ENCODE assay signal across 1 cellular context in the genomic region with DNA sequence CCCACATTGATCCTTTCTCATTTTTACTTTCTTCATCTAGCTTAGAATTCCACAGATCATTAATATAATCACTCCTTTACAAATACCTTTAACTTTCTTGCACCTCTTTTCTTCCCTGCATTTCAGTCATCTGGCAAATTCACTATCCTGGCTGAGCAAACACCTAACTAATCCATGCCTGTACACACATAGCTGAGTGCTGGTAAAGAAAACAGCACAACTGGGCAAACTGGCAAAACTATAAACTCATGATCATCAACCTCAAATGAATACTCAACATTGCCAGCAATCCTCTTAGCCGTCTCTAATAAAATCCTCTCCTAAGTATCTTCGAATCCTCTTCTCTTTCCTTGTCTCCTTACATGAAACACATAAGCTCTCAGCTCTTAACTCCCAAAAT.
TF ChIP-seq lines count a peak whose summit lies in the region.

No MANE protein-coding gene starts in this region.

TF ChIP-seq in IMR-90, 13 proteins besides CTCF, POLR2A, EP300 and RAD21:
- TF ChIP-seq NFE2L2 (IDR thresholded peaks at IDR 0.05; ENCODE audit: low read depth, low read length) (no peak), FOS (IDR thresholded peaks at IDR 0.05; ENCODE audit: low read depth, low read length) (no peak), MAZ (IDR thresholded peaks at IDR 0.05; ENCODE audit: borderline replicate concordance, low read depth, low read length) (no peak), MAFK (IDR thresholded peaks at IDR 0.05; ENCODE audit: low read depth, low read length) (no peak), CEBPB (IDR thresholded peaks at IDR 0.05; ENCODE audit: low read depth, low read length) (no peak), RFX5 (IDR thresholded peaks at IDR 0.05; ENCODE audit: low read depth, low read length) (no peak), MXI1 (IDR thresholded peaks at IDR 0.05; ENCODE audit: borderline replicate concordance, low read depth, low read length) (no peak), RCOR1 (IDR thresholded peaks at IDR 0.05; ENCODE audit: insufficient replicate concordance, low read length) (no peak), CHD1 (IDR thresholded peaks at IDR 0.05; ENCODE audit: low read depth, low read length) (no peak), SMC3 (IDR thresholded peaks at IDR 0.05; ENCODE audit: low read depth, low read length) (no peak), BHLHE40 (IDR thresholded peaks at IDR 0.05; ENCODE audit: low read depth, low read length) (no peak)
- TF ChIP-seq, protein P1, sequence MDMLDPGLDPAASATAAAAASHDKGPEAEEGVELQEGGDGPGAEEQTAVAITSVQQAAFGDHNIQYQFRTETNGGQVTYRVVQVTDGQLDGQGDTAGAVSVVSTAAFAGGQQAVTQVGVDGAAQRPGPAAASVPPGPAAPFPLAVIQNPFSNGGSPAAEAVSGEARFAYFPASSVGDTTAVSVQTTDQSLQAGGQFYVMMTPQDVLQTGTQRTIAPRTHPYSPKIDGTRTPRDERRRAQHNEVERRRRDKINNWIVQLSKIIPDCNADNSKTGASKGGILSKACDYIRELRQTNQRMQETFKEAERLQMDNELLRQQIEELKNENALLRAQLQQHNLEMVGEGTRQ (IDR thresholded peaks at IDR 0.05; ENCODE audit: low read depth, low read length), result no peak
- TF ChIP-seq, protein P2, sequence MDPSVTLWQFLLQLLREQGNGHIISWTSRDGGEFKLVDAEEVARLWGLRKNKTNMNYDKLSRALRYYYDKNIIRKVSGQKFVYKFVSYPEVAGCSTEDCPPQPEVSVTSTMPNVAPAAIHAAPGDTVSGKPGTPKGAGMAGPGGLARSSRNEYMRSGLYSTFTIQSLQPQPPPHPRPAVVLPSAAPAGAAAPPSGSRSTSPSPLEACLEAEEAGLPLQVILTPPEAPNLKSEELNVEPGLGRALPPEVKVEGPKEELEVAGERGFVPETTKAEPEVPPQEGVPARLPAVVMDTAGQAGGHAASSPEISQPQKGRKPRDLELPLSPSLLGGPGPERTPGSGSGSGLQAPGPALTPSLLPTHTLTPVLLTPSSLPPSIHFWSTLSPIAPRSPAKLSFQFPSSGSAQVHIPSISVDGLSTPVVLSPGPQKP (IDR thresholded peaks at IDR 0.05; ENCODE audit: borderline replicate concordance, low read depth, low read length), result no peak
